ENCODE assay signal across 1 cellular context in the genomic region with DNA sequence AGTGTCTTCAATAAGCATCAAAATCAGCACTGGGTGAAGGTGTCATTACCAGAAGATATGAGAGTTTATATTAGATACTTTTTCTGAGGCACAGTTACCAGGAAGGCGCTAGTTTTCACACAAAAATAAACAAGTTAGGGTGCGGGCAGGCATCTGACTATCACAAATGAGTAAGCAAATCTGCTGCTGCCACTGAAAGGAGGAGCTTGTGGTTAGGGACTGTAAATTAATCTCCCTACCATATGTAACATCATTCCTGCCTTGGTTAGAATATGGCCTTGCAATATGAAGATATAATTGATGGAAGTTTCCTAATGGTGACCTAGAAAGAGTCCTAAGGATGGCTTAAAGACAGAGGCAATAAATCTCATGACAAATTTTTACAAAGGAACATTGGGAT.
TF ChIP-seq lines count a peak whose summit lies in the region.

No MANE protein-coding gene starts in this region.

TF ChIP-seq in K562, 482 proteins besides CTCF, POLR2A, EP300 and RAD21 (continued from another document and continues in another):
- peak; percentile 57; the same call in 1 of the 2 replicates for TF ChIP-seq JUND (IDR thresholded peaks at IDR 0.05; ENCODE audit: borderline replicate concordance, low read depth, low read length)
- TF ChIP-seq JUND (tag; IDR thresholded peaks at IDR 0.05; ENCODE audit: borderline replicate concordance, low read depth, low read length), result peak; percentile 55; the same call in 1 of the 3 replicates
- no peak for TF ChIP-seq KHSRP (IDR thresholded peaks at IDR 0.05)
- TF ChIP-seq ZFP36 (IDR thresholded peaks at IDR 0.05; ENCODE audit: low read depth, low read length, partially characterized antibody), result no peak
- TF ChIP-seq CBX5 (IDR thresholded peaks at IDR 0.05; ENCODE audit: borderline replicate concordance, low read depth), result no peak
- TF ChIP-seq, protein P1, sequence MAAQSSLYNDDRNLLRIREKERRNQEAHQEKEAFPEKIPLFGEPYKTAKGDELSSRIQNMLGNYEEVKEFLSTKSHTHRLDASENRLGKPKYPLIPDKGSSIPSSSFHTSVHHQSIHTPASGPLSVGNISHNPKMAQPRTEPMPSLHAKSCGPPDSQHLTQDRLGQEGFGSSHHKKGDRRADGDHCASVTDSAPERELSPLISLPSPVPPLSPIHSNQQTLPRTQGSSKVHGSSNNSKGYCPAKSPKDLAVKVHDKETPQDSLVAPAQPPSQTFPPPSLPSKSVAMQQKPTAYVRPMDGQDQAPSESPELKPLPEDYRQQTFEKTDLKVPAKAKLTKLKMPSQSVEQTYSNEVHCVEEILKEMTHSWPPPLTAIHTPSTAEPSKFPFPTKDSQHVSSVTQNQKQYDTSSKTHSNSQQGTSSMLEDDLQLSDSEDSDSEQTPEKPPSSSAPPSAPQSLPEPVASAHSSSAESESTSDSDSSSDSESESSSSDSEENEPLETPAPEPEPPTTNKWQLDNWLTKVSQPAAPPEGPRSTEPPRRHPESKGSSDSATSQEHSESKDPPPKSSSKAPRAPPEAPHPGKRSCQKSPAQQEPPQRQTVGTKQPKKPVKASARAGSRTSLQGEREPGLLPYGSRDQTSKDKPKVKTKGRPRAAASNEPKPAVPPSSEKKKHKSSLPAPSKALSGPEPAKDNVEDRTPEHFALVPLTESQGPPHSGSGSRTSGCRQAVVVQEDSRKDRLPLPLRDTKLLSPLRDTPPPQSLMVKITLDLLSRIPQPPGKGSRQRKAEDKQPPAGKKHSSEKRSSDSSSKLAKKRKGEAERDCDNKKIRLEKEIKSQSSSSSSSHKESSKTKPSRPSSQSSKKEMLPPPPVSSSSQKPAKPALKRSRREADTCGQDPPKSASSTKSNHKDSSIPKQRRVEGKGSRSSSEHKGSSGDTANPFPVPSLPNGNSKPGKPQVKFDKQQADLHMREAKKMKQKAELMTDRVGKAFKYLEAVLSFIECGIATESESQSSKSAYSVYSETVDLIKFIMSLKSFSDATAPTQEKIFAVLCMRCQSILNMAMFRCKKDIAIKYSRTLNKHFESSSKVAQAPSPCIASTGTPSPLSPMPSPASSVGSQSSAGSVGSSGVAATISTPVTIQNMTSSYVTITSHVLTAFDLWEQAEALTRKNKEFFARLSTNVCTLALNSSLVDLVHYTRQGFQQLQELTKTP (IDR thresholded peaks at IDR 0.05; ENCODE audit: low read depth in 1 of 2, partially characterized antibody in 2 of 2), result peak in 1 of 2 experiments; percentile 20
- no peak for TF ChIP-seq CC2D1A (IDR thresholded peaks at IDR 0.05)
- TF ChIP-seq CBX1 (IDR thresholded peaks at IDR 0.05; ENCODE audit: low read depth), result no peak
- TF ChIP-seq ZNF253 (CRISPR knock-in tag; conservative IDR thresholded peaks at IDR 0.05), result no peak
- TF ChIP-seq ZNF133 (CRISPR knock-in tag; IDR thresholded peaks at IDR 0.05), result no peak
- TF ChIP-seq PCBP1 (IDR thresholded peaks at IDR 0.05; ENCODE audit: low read depth, low read length, poor library complexity, severe bottlenecking), result no peak
- peak; percentile 80 for TF ChIP-seq SMARCA4 (IDR thresholded peaks at IDR 0.05)
- no peak for TF ChIP-seq U2AF2 (optimal IDR thresholded peaks at IDR 0.05; ENCODE audit: low read depth, low read length)
- TF ChIP-seq, protein P2, sequence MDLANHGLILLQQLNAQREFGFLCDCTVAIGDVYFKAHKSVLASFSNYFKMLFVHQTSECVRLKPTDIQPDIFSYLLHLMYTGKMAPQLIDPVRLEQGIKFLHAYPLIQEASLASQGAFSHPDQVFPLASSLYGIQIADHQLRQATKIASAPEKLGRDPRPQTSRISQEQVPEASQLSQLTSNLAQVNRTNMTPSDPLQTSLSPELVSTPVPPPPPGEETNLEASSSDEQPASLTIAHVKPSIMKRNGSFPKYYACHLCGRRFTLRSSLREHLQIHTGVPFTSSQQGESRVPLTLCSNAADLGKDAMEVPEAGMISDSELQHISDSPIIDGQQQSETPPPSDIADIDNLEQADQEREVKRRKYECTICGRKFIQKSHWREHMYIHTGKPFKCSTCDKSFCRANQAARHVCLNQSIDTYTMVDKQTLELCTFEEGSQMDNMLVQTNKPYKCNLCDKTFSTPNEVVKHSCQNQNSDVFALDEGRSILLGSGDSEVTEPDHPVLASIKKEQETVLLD (IDR thresholded peaks at IDR 0.05), result no peak
- no peak for TF ChIP-seq MTF1 (CRISPR knock-in tag; IDR thresholded peaks at IDR 0.05; ENCODE audit: borderline replicate concordance)
- TF ChIP-seq NFYB (IDR thresholded peaks at IDR 0.05; ENCODE audit: extremely low read depth, insufficient read length), result no peak
- peak; percentile 70 to 74 for TF ChIP-seq FOXK2 (conservative IDR thresholded peaks at IDR 0.05 in 1 of 2, IDR thresholded peaks at IDR 0.05 in 1 of 2; ENCODE audit: low read depth in 2 of 2)
- TF ChIP-seq, protein P3, sequence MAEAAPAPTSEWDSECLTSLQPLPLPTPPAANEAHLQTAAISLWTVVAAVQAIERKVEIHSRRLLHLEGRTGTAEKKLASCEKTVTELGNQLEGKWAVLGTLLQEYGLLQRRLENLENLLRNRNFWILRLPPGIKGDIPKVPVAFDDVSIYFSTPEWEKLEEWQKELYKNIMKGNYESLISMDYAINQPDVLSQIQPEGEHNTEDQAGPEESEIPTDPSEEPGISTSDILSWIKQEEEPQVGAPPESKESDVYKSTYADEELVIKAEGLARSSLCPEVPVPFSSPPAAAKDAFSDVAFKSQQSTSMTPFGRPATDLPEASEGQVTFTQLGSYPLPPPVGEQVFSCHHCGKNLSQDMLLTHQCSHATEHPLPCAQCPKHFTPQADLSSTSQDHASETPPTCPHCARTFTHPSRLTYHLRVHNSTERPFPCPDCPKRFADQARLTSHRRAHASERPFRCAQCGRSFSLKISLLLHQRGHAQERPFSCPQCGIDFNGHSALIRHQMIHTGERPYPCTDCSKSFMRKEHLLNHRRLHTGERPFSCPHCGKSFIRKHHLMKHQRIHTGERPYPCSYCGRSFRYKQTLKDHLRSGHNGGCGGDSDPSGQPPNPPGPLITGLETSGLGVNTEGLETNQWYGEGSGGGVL (CRISPR knock-in tag; IDR thresholded peaks at IDR 0.05), result no peak
- no peak for TF ChIP-seq OTX1 (CRISPR knock-in tag; IDR thresholded peaks at IDR 0.05)
- TF ChIP-seq HEY1 (CRISPR knock-in tag; IDR thresholded peaks at IDR 0.05; ENCODE audit: borderline replicate concordance), result no peak
- TF ChIP-seq, protein P4, sequence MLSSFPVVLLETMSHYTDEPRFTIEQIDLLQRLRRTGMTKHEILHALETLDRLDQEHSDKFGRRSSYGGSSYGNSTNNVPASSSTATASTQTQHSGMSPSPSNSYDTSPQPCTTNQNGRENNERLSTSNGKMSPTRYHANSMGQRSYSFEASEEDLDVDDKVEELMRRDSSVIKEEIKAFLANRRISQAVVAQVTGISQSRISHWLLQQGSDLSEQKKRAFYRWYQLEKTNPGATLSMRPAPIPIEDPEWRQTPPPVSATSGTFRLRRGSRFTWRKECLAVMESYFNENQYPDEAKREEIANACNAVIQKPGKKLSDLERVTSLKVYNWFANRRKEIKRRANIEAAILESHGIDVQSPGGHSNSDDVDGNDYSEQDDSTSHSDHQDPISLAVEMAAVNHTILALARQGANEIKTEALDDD (IDR thresholded peaks at IDR 0.05), result peak; percentile 91
- TF ChIP-seq, protein P5, sequence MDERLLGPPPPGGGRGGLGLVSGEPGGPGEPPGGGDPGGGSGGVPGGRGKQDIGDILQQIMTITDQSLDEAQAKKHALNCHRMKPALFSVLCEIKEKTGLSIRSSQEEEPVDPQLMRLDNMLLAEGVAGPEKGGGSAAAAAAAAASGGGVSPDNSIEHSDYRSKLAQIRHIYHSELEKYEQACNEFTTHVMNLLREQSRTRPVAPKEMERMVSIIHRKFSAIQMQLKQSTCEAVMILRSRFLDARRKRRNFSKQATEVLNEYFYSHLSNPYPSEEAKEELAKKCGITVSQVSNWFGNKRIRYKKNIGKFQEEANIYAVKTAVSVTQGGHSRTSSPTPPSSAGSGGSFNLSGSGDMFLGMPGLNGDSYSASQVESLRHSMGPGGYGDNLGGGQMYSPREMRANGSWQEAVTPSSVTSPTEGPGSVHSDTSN (CRISPR knock-in tag; IDR thresholded peaks at IDR 0.05; ENCODE audit: low read depth), result no peak
- TF ChIP-seq, protein P5 (tag; conservative IDR thresholded peaks at IDR 0.05; ENCODE audit: low read depth), result peak; percentile 74
- no peak for TF ChIP-seq SIX5 (IDR thresholded peaks at IDR 0.05; ENCODE audit: borderline replicate concordance in 1 of 2, insufficient read depth in 1 of 2, low read depth in 1 of 2, low read length in 2 of 2)
- TF ChIP-seq ZNF766 (CRISPR knock-in tag; conservative IDR thresholded peaks at IDR 0.05), result no peak
- TF ChIP-seq, protein P6, sequence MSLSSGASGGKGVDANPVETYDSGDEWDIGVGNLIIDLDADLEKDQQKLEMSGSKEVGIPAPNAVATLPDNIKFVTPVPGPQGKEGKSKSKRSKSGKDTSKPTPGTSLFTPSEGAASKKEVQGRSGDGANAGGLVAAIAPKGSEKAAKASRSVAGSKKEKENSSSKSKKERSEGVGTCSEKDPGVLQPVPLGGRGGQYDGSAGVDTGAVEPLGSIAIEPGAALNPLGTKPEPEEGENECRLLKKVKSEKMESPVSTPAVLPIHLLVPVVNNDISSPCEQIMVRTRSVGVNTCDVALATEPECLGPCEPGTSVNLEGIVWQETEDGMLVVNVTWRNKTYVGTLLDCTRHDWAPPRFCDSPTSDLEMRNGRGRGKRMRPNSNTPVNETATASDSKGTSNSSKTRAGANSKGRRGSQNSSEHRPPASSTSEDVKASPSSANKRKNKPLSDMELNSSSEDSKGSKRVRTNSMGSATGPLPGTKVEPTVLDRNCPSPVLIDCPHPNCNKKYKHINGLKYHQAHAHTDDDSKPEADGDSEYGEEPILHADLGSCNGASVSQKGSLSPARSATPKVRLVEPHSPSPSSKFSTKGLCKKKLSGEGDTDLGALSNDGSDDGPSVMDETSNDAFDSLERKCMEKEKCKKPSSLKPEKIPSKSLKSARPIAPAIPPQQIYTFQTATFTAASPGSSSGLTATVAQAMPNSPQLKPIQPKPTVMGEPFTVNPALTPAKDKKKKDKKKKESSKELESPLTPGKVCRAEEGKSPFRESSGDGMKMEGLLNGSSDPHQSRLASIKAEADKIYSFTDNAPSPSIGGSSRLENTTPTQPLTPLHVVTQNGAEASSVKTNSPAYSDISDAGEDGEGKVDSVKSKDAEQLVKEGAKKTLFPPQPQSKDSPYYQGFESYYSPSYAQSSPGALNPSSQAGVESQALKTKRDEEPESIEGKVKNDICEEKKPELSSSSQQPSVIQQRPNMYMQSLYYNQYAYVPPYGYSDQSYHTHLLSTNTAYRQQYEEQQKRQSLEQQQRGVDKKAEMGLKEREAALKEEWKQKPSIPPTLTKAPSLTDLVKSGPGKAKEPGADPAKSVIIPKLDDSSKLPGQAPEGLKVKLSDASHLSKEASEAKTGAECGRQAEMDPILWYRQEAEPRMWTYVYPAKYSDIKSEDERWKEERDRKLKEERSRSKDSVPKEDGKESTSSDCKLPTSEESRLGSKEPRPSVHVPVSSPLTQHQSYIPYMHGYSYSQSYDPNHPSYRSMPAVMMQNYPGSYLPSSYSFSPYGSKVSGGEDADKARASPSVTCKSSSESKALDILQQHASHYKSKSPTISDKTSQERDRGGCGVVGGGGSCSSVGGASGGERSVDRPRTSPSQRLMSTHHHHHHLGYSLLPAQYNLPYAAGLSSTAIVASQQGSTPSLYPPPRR (CRISPR knock-in tag; IDR thresholded peaks at IDR 0.05; ENCODE audit: borderline replicate concordance), result no peak
- TF ChIP-seq SOX6 (IDR thresholded peaks at IDR 0.05), result peak; percentile 39; the same call in 1 of the 2 replicates
- TF ChIP-seq RBM25 (IDR thresholded peaks at IDR 0.05; ENCODE audit: low read depth, low read length, severe bottlenecking), result no peak
- TF ChIP-seq ZNF830 (CRISPR knock-in tag; IDR thresholded peaks at IDR 0.05), result no peak
- TF ChIP-seq, protein P7, sequence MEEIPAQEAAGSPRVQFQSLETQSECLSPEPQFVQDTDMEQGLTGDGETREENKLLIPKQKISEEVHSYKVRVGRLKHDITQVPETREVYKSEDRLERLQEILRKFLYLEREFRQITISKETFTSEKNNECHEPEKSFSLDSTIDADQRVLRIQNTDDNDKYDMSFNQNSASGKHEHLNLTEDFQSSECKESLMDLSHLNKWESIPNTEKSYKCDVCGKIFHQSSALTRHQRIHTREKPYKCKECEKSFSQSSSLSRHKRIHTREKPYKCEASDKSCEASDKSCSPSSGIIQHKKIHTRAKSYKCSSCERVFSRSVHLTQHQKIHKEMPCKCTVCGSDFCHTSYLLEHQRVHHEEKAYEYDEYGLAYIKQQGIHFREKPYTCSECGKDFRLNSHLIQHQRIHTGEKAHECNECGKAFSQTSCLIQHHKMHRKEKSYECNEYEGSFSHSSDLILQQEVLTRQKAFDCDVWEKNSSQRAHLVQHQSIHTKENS (CRISPR knock-in tag; IDR thresholded peaks at IDR 0.05), result no peak
- peak; percentile 80 for TF ChIP-seq ARID1B (IDR thresholded peaks at IDR 0.05)
- TF ChIP-seq, protein P8, sequence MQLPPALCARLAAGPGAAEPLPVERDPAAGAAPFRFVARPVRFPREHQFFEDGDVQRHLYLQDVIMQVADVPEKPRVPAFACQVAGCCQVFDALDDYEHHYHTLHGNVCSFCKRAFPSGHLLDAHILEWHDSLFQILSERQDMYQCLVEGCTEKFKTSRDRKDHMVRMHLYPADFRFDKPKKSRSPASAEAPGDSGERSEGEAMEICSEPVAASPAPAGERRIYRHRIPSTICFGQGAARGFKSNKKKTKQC (CRISPR knock-in tag; IDR thresholded peaks at IDR 0.05), result no peak
- no peak for TF ChIP-seq CHD2 (IDR thresholded peaks at IDR 0.05; ENCODE audit: low read depth, low read length)
- TF ChIP-seq, protein P9, sequence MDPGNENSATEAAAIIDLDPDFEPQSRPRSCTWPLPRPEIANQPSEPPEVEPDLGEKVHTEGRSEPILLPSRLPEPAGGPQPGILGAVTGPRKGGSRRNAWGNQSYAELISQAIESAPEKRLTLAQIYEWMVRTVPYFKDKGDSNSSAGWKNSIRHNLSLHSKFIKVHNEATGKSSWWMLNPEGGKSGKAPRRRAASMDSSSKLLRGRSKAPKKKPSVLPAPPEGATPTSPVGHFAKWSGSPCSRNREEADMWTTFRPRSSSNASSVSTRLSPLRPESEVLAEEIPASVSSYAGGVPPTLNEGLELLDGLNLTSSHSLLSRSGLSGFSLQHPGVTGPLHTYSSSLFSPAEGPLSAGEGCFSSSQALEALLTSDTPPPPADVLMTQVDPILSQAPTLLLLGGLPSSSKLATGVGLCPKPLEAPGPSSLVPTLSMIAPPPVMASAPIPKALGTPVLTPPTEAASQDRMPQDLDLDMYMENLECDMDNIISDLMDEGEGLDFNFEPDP (CRISPR knock-in tag; IDR thresholded peaks at IDR 0.05), result no peak
- TF ChIP-seq POLR3A (IDR thresholded peaks at IDR 0.05; ENCODE audit: borderline replicate concordance, extremely low read depth, insufficient read depth, insufficient read length), result no peak
